ENCODE assay signal across 27 cellular contexts in the genomic region with DNA sequence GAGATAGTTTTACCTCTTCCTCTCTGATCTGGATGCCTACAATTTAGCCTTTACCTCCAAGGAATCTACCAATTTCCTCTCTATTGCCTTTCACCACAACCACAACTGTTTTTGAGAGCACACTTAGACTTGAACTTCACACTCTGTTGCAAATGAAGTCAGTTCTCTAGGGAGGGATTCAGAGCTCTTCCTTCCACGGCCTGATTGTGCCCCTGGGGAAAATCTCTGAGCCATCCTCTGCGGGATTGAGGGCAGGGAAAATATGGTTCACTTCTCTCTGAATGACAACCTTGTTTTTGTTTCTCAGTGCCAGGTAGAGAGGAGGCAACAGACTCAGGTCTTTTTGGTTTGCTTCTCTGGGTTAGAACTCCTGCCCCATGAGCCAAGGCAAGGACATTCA. TPM values are rescaled to one million over a fixed set of nuclear protein-coding genes. Genes with fewer than 3 reads are reported as not detected.
DNase-seq lines count a peak whose midpoint lies in the region; ATAC-seq and TF ChIP-seq lines count a peak whose summit lies in the region.
"Had no signal": no experiment of that assay in that cellular context is flagged by ENCODE, and none has a peak within 500 bp of the region (broad histone marks: within the 10 kb centered on the region; RNA-seq: fewer than 3 reads in every experiment).

No MANE protein-coding gene starts in this region.

- H3K9me3 Mint-ChIP-seq in stimulated activated naive B cell treated with anti-CD40 and anti-IgM and Interleukin-4, amounts not matched to agents 10 μg/mL and 1 μg/mL and 100 μg/mL, for 72 hours, result no peaks in the 10 kb centered on the region
- H3K9me3 Mint-ChIP-seq: activated naive CD4-positive, alpha-beta T cell treated with anti-CD3 and anti-CD28 coated beads, Interleukin-2, amount 50 U/mL, for 72 hours; activated T-helper 2 cell treated with anti-CD3 and anti-CD28 coated beads, Interferon-gamma antibody, Interleukin-2, Interleukin-4, amounts not matched to agents 10 μg/mL and 5 μg/mL and 100 μg/mL, durations not matched to agents 14 hours and 24 hours and 36 hours; CD4-positive, alpha-beta memory T cell; natural killer cell treated with Interleukin-12 subunit alpha and Interleukin-12 subunit beta and Interleukin-15 and Interleukin-18, amount 100 ng/mL, for 72 hours; T-helper 2 cell treated with Interferon-gamma antibody and Interleukin-4, amounts not matched to agents 5 μg/mL and 100 μg/mL, for 36 hours had no signal

- H3K4me3 Mint-ChIP-seq in stimulated activated naive B cell treated with anti-CD40 and anti-IgM and Interleukin-4, amounts not matched to agents 10 μg/mL and 1 μg/mL and 100 μg/mL, for 72 hours, result no peak overlapping the region
- H3K4me3 Mint-ChIP-seq: CD4-positive, alpha-beta memory T cell; natural killer cell treated with Interleukin-12 subunit alpha and Interleukin-12 subunit beta and Interleukin-15 and Interleukin-18, amount 100 ng/mL, for 72 hours; T-helper 2 cell treated with Interferon-gamma antibody and Interleukin-4, amounts not matched to agents 5 μg/mL and 100 μg/mL, for 36 hours had no signal

- H3K36me3 Mint-ChIP-seq in stimulated activated naive B cell treated with anti-CD40 and anti-IgM and Interleukin-4, amounts not matched to agents 10 μg/mL and 1 μg/mL and 100 μg/mL, for 72 hours, result no peaks in the 10 kb centered on the region
- H3K36me3 Mint-ChIP-seq: activated naive CD4-positive, alpha-beta T cell treated with anti-CD3 and anti-CD28 coated beads, Interleukin-2, amount 50 U/mL, for 72 hours; CD4-positive, alpha-beta memory T cell; natural killer cell treated with Interleukin-12 subunit alpha and Interleukin-12 subunit beta and Interleukin-15 and Interleukin-18, amount 100 ng/mL, for 72 hours had no signal

- peaks cover 41 to 51% of the 10 kb centered on the region in 2 donors for H3K27me3 Mint-ChIP-seq in stimulated activated naive B cell treated with anti-CD40 and anti-IgM and Interleukin-4, amounts not matched to agents 10 μg/mL and 1 μg/mL and 100 μg/mL, for 72 hours

- H3K4me1 Mint-ChIP-seq in stimulated activated naive B cell treated with anti-CD40 and anti-IgM and Interleukin-4, amounts not matched to agents 10 μg/mL and 1 μg/mL and 100 μg/mL, for 72 hours, result peaks cover 15 to 17% of the 10 kb centered on the region in 2 donors

- peak; percentile 60 to 66 for ATAC-seq in stimulated activated naive B cell treated with anti-CD40 and anti-IgM and Interleukin-4, amounts not matched to agents 10 μg/mL and 1 μg/mL and 100 μg/mL, for 72 hours (replicated peaks)
- ATAC-seq in SK-N-SH treated with all-trans-retinoic acid at 6 μM for 48 hours (no peak), left lobe of liver (no peak)
- ATAC-seq: activated naive CD4-positive, alpha-beta T cell treated with anti-CD3 and anti-CD28 coated beads, Interleukin-2, amount 50 U/mL, for 72 hours; natural killer cell treated with Interleukin-12 subunit alpha and Interleukin-12 subunit beta and Interleukin-15 and Interleukin-18, amount 100 ng/mL, for 72 hours; stimulated activated naive CD8-positive, alpha-beta T cell treated with anti-CD3 and anti-CD28 coated beads, Interleukin-15, Interleukin-2, amounts not matched to agents 100 U/mL and 50 U/mL, for 24 hours had no signal

- DNase-seq in NCI-H82 (lab: John Stamatoyannopoulos, UW), result peak; percentile 41
- no peak for DNase-seq in NCI-H82 treated with DMSO at 0.1 percent for 48 hours (lab: John Stamatoyannopoulos, UW; ENCODE audit: unreplicated experiment)
- peak; percentile 15 for DNase-seq in NCI-H460 (ENCODE audit: extremely low read depth, low read depth)
- DNase-seq in fibroblast of mammary gland (ENCODE audit: low read depth), result peak; percentile 50
- peak; percentile 17 for DNase-seq in stimulated activated naive B cell treated with anti-CD40 and anti-IgM and Interleukin-4, amounts not matched to agents 10 μg/mL and 1 μg/mL and 100 μg/mL, for 72 hours
- no peak for DNase-seq in activated CD4-positive, alpha-beta T cell treated with anti-CD3 and anti-CD28 coated beads, Interleukin-2, amount 50 U/mL, for 48 hours
- DNase-seq in left lobe of liver (ENCODE audit: low spot score), result no peak
- DNase-seq: activated CD4-positive, alpha-beta T cell treated with anti-CD3 and anti-CD28 coated beads for 4 hours; activated CD8-positive, alpha-beta memory T cell treated with anti-CD3 and anti-CD28 coated beads for 24 hours; activated T-cell treated with anti-CD3 and anti-CD28 coated beads for 4 hours; amygdala; CD4-positive, alpha-beta memory T cell; dorsolateral prefrontal cortex; Kasumi-1; MV-4-11; NCI-H1436; NCI-H69; SIG-M5; stimulated activated naive CD8-positive, alpha-beta T cell treated with anti-CD3 and anti-CD28 coated beads, Interleukin-15, Interleukin-2, amounts not matched to agents 100 U/mL and 50 U/mL, for 24 hours had no signal

- H3K27ac Mint-ChIP-seq in stimulated activated naive B cell treated with anti-CD40 and anti-IgM and Interleukin-4, amounts not matched to agents 10 μg/mL and 1 μg/mL and 100 μg/mL, for 72 hours, result no peak overlapping the region
- H3K27ac Mint-ChIP-seq: activated naive CD4-positive, alpha-beta T cell treated with anti-CD3 and anti-CD28 coated beads, Interleukin-2, amount 50 U/mL, for 72 hours; activated T-helper 2 cell treated with anti-CD3 and anti-CD28 coated beads, Interferon-gamma antibody, Interleukin-2, Interleukin-4, amounts not matched to agents 10 μg/mL and 5 μg/mL and 100 μg/mL, durations not matched to agents 14 hours and 24 hours and 36 hours; CD4-positive, alpha-beta memory T cell; natural killer cell treated with Interleukin-12 subunit alpha and Interleukin-12 subunit beta and Interleukin-15 and Interleukin-18, amount 100 ng/mL, for 72 hours; T-helper 2 cell treated with Interferon-gamma antibody and Interleukin-4, amounts not matched to agents 5 μg/mL and 100 μg/mL, for 36 hours had no signal

- no peak overlapping the region for H3K4me3 ChIP-seq in fibroblast of mammary gland (ENCODE audit: control insufficient read depth, low read depth, low read length)
- H3K4me3 ChIP-seq: dorsolateral prefrontal cortex, hepatocyte, lung, smooth muscle cell had no signal

- TF ChIP-seq CTCF in fibroblast of mammary gland (conservative IDR thresholded peaks at IDR 0.05; ENCODE audit: control insufficient read depth, insufficient read depth, low read depth, low read length), result no peak

TF ChIP-seq in SK-N-SH treated with all-trans-retinoic acid at 6 μM for 48 hours, 23 proteins besides CTCF, POLR2A, EP300 and RAD21:
- TF ChIP-seq ZNF70 (CRISPR knock-in tag; IDR thresholded peaks at IDR 0.05), result no peak
- no peak for TF ChIP-seq PPARA (CRISPR knock-in tag; IDR thresholded peaks at IDR 0.05; ENCODE audit: borderline replicate concordance)
- TF ChIP-seq TCF4 (CRISPR knock-in tag; IDR thresholded peaks at IDR 0.05; ENCODE audit: borderline replicate concordance), result no peak
- no peak for TF ChIP-seq OSR1 (CRISPR knock-in tag; IDR thresholded peaks at IDR 0.05)
TF ChIP-seq in SK-N-SH treated with all-trans-retinoic acid at 6 μM for 48 hours: peak in this region for 0.

RNA-seq across cellular contexts. Expression of a gene that starts 35.4 kb away (rescaled TPM):
- total RNA-seq in NCI-H460 (2014; rRNA removed; shearing (Covaris generic)), result 19.2 and 19.8 TPM in 2 replicates
- 2.9 and 6.3 TPM in 2 replicates for polyA plus RNA-seq in NCI-H460 (2014; cell fraction: nucleus; rRNA removed)
- 6.8 TPM for total RNA-seq in left lobe of liver

RNA-seq across cellular contexts. Expression of a gene that starts 52.4 kb away (rescaled TPM):
- total RNA-seq in NCI-H460 (2014; rRNA removed; shearing (Covaris generic)), result 16.7 and 20.4 TPM in 2 replicates
- polyA plus RNA-seq in NCI-H460 (2014; cell fraction: nucleus; rRNA removed), result 7.1 and 19.4 TPM in 2 replicates
- 8.2 TPM for total RNA-seq in left lobe of liver

Comparison
In these comparisons a context has a peak if more than half of its experiments do, and no peak if none do; other contexts are left out.
1. DNase-seq: peak in NCI-H82 (single experiment), NCI-H460 (single experiment), fibroblast of mammary gland (single experiment) and stimulated activated naive B cell treated with anti-CD40 and anti-IgM and Interleukin-4, amounts not matched to agents 10 μg/mL and 1 μg/mL and 100 μg/mL, for 72 hours (single experiment); none in NCI-H82 treated with DMSO at 0.1 percent for 48 hours (single experiment), activated CD4-positive, alpha-beta T cell treated with anti-CD3 and anti-CD28 coated beads, Interleukin-2, amount 50 U/mL, for 48 hours (0 of 2) and left lobe of liver (single experiment).
2. ATAC-seq: peak in stimulated activated naive B cell treated with anti-CD40 and anti-IgM and Interleukin-4, amounts not matched to agents 10 μg/mL and 1 μg/mL and 100 μg/mL, for 72 hours (2 of 2); none in SK-N-SH treated with all-trans-retinoic acid at 6 μM for 48 hours (single experiment) and left lobe of liver (single experiment).